22 cellular contexts compared by ENCODE assay signal in genomic region chr11:131675489-131675888, GRCh38.
"Had no signal": no experiment of that assay in that cellular context is flagged by ENCODE, and none has a peak within 500 bp of the region (broad histone marks: within the 10 kb centered on the region; RNA-seq: fewer than 3 reads in every experiment).

No MANE protein-coding gene starts in this region.

- H3K36me3 ChIP-seq: gastrocnemius medialis, pancreas, sigmoid colon, upper lobe of right lung had no signal

- H3K4me1 Mint-ChIP-seq: activated B cell treated with CpG ODN at 0.5 μM for 24 hours; activated CD4-positive, alpha-beta memory T cell treated with anti-CD3 and anti-CD28 coated beads, Interleukin-2, amount 10 ng/mL, durations not matched to agents 7 days and 5 days; activated CD8-positive, alpha-beta memory T cell treated with anti-CD3 and anti-CD28 coated beads, Interleukin-2, amount 10 ng/mL, durations not matched to agents 7 days and 5 days; activated T-helper 17 cell treated with anti-CD3 and anti-CD28 coated beads, Interleukin-2, amount 50 U/mL, for 72 hours; natural killer cell had no signal

- H3K27me3 Mint-ChIP-seq: activated B cell treated with CpG ODN at 0.5 μM for 24 hours; activated CD4-positive, alpha-beta memory T cell treated with anti-CD3 and anti-CD28 coated beads, Interleukin-2, amount 10 ng/mL, durations not matched to agents 7 days and 5 days; activated CD8-positive, alpha-beta memory T cell treated with anti-CD3 and anti-CD28 coated beads, Interleukin-2, amount 10 ng/mL, durations not matched to agents 7 days and 5 days; activated T-helper 17 cell treated with anti-CD3 and anti-CD28 coated beads, Interleukin-2, amount 50 U/mL, for 72 hours had no signal

- H3K9me3 ChIP-seq: gastrocnemius medialis, pancreas, sigmoid colon, upper lobe of right lung had no signal

- H3K36me3 Mint-ChIP-seq: activated CD8-positive, alpha-beta memory T cell treated with anti-CD3 and anti-CD28 coated beads, Interleukin-2, amount 10 ng/mL, durations not matched to agents 7 days and 5 days; natural killer cell had no signal

- H3K4me3 Mint-ChIP-seq: activated B cell treated with CpG ODN at 0.5 μM for 24 hours; activated CD4-positive, alpha-beta memory T cell treated with anti-CD3 and anti-CD28 coated beads, Interleukin-2, amount 10 ng/mL, durations not matched to agents 7 days and 5 days; activated CD8-positive, alpha-beta memory T cell treated with anti-CD3 and anti-CD28 coated beads, Interleukin-2, amount 10 ng/mL, durations not matched to agents 7 days and 5 days; activated naive CD4-positive, alpha-beta T cell treated with anti-CD3 and anti-CD28 coated beads for 36 hours; activated T-helper 17 cell treated with anti-CD3 and anti-CD28 coated beads, Interleukin-2, amount 50 U/mL, for 72 hours; endodermal cell; natural killer cell; T-helper 2 cell treated with Interferon-gamma antibody and Interleukin-4, amounts not matched to agents 5 μg/mL and 100 μg/mL, for 36 hours had no signal

- H3K27ac ChIP-seq: epithelial cell of prostate, gastrocnemius medialis, pancreas, upper lobe of right lung had no signal

- ATAC-seq: activated CD8-positive, alpha-beta memory T cell treated with anti-CD3 and anti-CD28 coated beads, Interleukin-2, amount 10 ng/mL, durations not matched to agents 7 days and 5 days; activated T-helper 17 cell treated with anti-CD3 and anti-CD28 coated beads, Interleukin-2, amount 50 U/mL, for 72 hours; gastrocnemius medialis; natural killer cell; upper lobe of right lung had no signal

- H3K4me1 ChIP-seq: gastrocnemius medialis, pancreas, upper lobe of right lung had no signal

- H3K9me3 Mint-ChIP-seq: activated B cell treated with CpG ODN at 0.5 μM for 24 hours; activated CD4-positive, alpha-beta memory T cell treated with anti-CD3 and anti-CD28 coated beads, Interleukin-2, amount 10 ng/mL, durations not matched to agents 7 days and 5 days; activated naive CD4-positive, alpha-beta T cell treated with anti-CD3 and anti-CD28 coated beads for 36 hours; activated T-helper 17 cell treated with anti-CD3 and anti-CD28 coated beads, Interleukin-2, amount 50 U/mL, for 72 hours; endodermal cell; natural killer cell; T-helper 2 cell treated with Interferon-gamma antibody and Interleukin-4, amounts not matched to agents 5 μg/mL and 100 μg/mL, for 36 hours had no signal

- DNase-seq: activated B cell treated with CpG ODN at 0.5 μM for 24 hours; activated CD4-positive, alpha-beta memory T cell treated with anti-CD3 and anti-CD28 coated beads, Interleukin-2, amount 10 ng/mL, durations not matched to agents 7 days and 5 days; activated CD4-positive, alpha-beta T cell treated with anti-CD3 and anti-CD28 coated beads for 4 hours; activated CD8-positive, alpha-beta memory T cell treated with anti-CD3 and anti-CD28 coated beads, Interleukin-2, amount 10 ng/mL, durations not matched to agents 7 days and 5 days; activated naive CD4-positive, alpha-beta T cell treated with anti-CD3 and anti-CD28 coated beads for 36 hours; anterior cingulate cortex; caudate nucleus; endodermal cell; gastrocnemius medialis; kidney glomerular epithelial cell; mesenchymal stem cell; natural killer cell; sigmoid colon; stimulated activated CD4-positive, alpha-beta T cell treated with anti-CD3 and anti-CD28 coated beads, Interleukin-12 subunit alpha, Interleukin-12 subunit beta, amount 100 ng/mL, for 4 hours; stimulated activated CD4-positive, alpha-beta T cell treated with anti-CD3 and anti-CD28 coated beads, Interleukin-1b, Interleukin-23, amount 100 ng/mL, for 48 hours; stimulated activated CD8-positive, alpha-beta memory T cell treated with anti-CD3 and anti-CD28 coated beads, Interleukin-4, amount 100 ng/mL, for 48 hours; stimulated activated naive CD4-positive, alpha-beta T cell; upper lobe of right lung had no signal

- H3K27me3 ChIP-seq: gastrocnemius medialis, pancreas, sigmoid colon, upper lobe of right lung had no signal

- H3K4me3 ChIP-seq: gastrocnemius medialis, pancreas, sigmoid colon, upper lobe of right lung had no signal
